ENCODE assay signal across 35 cellular contexts in genomic region chr5:156634301-156634700, GRCh38.
DNase-seq lines count a peak whose midpoint lies in the region; ATAC-seq, FAIRE-seq and TF ChIP-seq lines count a peak whose summit lies in the region.
"Had no signal": no experiment of that assay in that cellular context is flagged by ENCODE, and none has a peak within 500 bp of the region (broad histone marks: within the 10 kb centered on the region; RNA-seq: fewer than 3 reads in every experiment).

No MANE protein-coding gene starts in this region.

- ATAC-seq in HepG2 (no peak), right lobe of liver (no peak), A549 (no peak), IMR-90 (ENCODE audit: low read depth) (no peak)
- ATAC-seq in activated naive CD4-positive, alpha-beta T cell treated with anti-CD3 and anti-CD28 coated beads, Interleukin-2, amount 50 U/mL, for 72 hours, result no peak
- ATAC-seq: CD8-positive, alpha-beta T cell had no signal

- H3K4me2 ChIP-seq in HepG2 (ENCODE audit: low read depth, low read length) (no peak overlapping the region), A549 (no peak overlapping the region), IMR-90 (ENCODE audit: low read depth, low read length) (no peak overlapping the region), H1 (ENCODE audit: insufficient read depth in 1 of 2, low read depth in 2 of 2, low read length in 2 of 2) (no peak overlapping the region)
- H3K4me2 ChIP-seq: BLaER1; BLaER1 treated with 17β-estradiol and CSF1 and Interleukin-3, amounts not matched to agents 10 nM and 100 nM had no signal

- no peak overlapping the region for H4K91ac ChIP-seq in IMR-90 (ENCODE audit: insufficient read depth, low read depth, low read length)
- no peak overlapping the region for H4K91ac ChIP-seq in H1 (replicated peaks; ENCODE audit: insufficient read length, low read length)

- H3K79me1 ChIP-seq in IMR-90 (ENCODE audit: low read depth in 1 of 2, low read length in 2 of 2) (no peaks in the 10 kb centered on the region), H1 (ENCODE audit: low read depth, low read length) (no peaks in the 10 kb centered on the region)

- no peak overlapping the region for H2BK12ac ChIP-seq in H1 (ENCODE audit: low read depth, low read length)

- H3K9me1 ChIP-seq in IMR-90 (ENCODE audit: insufficient read depth, low read length), result no peaks in the 10 kb centered on the region; the same call in 1 of the 2 replicates

- H3K9ac ChIP-seq in HepG2 (ENCODE audit: insufficient read depth, low read depth, low read length) (no peak overlapping the region), IMR-90 (ENCODE audit: low read depth, low read length) (no peak overlapping the region), H1 (replicated peaks in 1 of 4; ENCODE audit: extremely low read depth in 1 of 4, low read depth in 3 of 4, low read length in 3 of 4) (no peak overlapping the region)
- H3K9ac ChIP-seq: BLaER1; BLaER1 treated with 17β-estradiol and CSF1 and Interleukin-3, amounts not matched to agents 10 nM and 100 nM had no signal

- H3K14ac ChIP-seq in IMR-90 (replicated peaks; ENCODE audit: low read depth, low read length) (no peak overlapping the region), H1 (ENCODE audit: insufficient read length) (no peak overlapping the region)

- dilution Hi-C loops in IMR-90 (cut with HindIII; ENCODE audit: low sequenced_read_pairs, unreplicated experiment), result no loop called here

- no peak overlapping the region for H3K27ac Mint-ChIP-seq in activated naive CD4-positive, alpha-beta T cell treated with anti-CD3 and anti-CD28 coated beads, Interleukin-2, amount 50 U/mL, for 72 hours
- H3K27ac Mint-ChIP-seq: B cell; CD14-positive monocyte; CD4-positive, alpha-beta memory T cell; CD4-positive, alpha-beta T cell; CD4-positive, CD25-positive, alpha-beta regulatory T cell; CD8-positive, alpha-beta T cell had no signal

- in situ Hi-C loops in HepG2 (cut with HindIII; ENCODE audit: extremely low pct_ligation_motif_present, low pct_unique_long_range_greater_than_20kb), result no loop called here
- in situ Hi-C loops in IMR-90 (cut with MboI; ENCODE audit: low sequenced_read_pairs), result no loop called here

- TF ChIP-seq POLR2A in HepG2 (IDR thresholded peaks at IDR 0.05; ENCODE audit: insufficient read depth in 1 of 2, low read depth in 2 of 2, low read length in 2 of 2) (no peak), right lobe of liver (IDR thresholded peaks at IDR 0.05) (no peak), A549 (IDR thresholded peaks at IDR 0.05; ENCODE audit: low read length) (no peak), IMR-90 (IDR thresholded peaks at IDR 0.05; ENCODE audit: low read depth, low read length) (no peak), H1 (IDR thresholded peaks at IDR 0.05; ENCODE audit: control extremely low read depth in 1 of 2, low read depth in 2 of 2, low read length in 2 of 2) (no peak)

- H3K4ac ChIP-seq in IMR-90 (ENCODE audit: low read depth, low read length) (no peak overlapping the region), H1 (replicated peaks; ENCODE audit: insufficient read length, low read depth, low read length) (no peak overlapping the region)

- CTCF ChIA-PET in HepG2 (lab: Yijun Ruan, JAX; ENCODE audit: low intra/inter-chr PET ratio, low total read pairs) (no interaction called here), A549 (lab: Yijun Ruan, JAX) (no interaction called here), IMR-90 (lab: Yijun Ruan, JAX) (no interaction called here), H1 (lab: Charles Lee; ENCODE audit: partially characterized antibody) (interaction anchor here (1.4 kb wide), 1 partner anchor 13 kb away, joined by 3 read pairs; no protein-coding TSS in a partner anchor)

- FAIRE-seq in HepG2 (lab: Jason Lieb, UNC), result no peak
- FAIRE-seq in A549 (lab: Jason Lieb, UNC), result no peak
- no peak for FAIRE-seq in H1 (lab: Jason Lieb, UNC)
- FAIRE-seq: A204.1, D721Med had no signal

- H3K9me3 ChIP-seq in HepG2 (ENCODE audit: low read length), result no peaks in the 10 kb centered on the region
- no peaks in the 10 kb centered on the region for H3K9me3 ChIP-seq in right lobe of liver
- no peaks in the 10 kb centered on the region for H3K9me3 ChIP-seq in A549
- no peaks in the 10 kb centered on the region for H3K9me3 ChIP-seq in IMR-90 (ENCODE audit: control insufficient read depth, insufficient read depth, low read length)
- no peaks in the 10 kb centered on the region for H3K9me3 ChIP-seq in H1 (ENCODE audit: insufficient read depth in 2 of 2, low read depth in 1 of 2, low read length in 1 of 2)
- H3K9me3 ChIP-seq: BE2C; BLaER1; BLaER1 treated with 17β-estradiol and CSF1 and Interleukin-3, amounts not matched to agents 10 nM and 100 nM; Caco-2 had no signal

- H3K4me3 ChIP-seq in HepG2 (replicated peaks in 1 of 3; ENCODE audit: insufficient read depth in 1 of 3, low read depth in 2 of 3, low read length in 3 of 3) (no peak overlapping the region), right lobe of liver (no peak overlapping the region), A549 (no peak overlapping the region), IMR-90 (ENCODE audit: insufficient read depth, low read depth, low read length) (no peak overlapping the region), H1 (ENCODE audit: extremely low read depth in 1 of 4, insufficient read depth in 2 of 4, low read depth in 3 of 4, low read length in 4 of 4) (no peak overlapping the region)
- H3K4me3 ChIP-seq: BLaER1; BLaER1 treated with 17β-estradiol and CSF1 and Interleukin-3, amounts not matched to agents 10 nM and 100 nM had no signal

- H3K27ac ChIP-seq in HepG2 (ENCODE audit: extremely low read length, insufficient read depth, low read length) (no peak overlapping the region), right lobe of liver (no peak overlapping the region), A549 (no peak overlapping the region), IMR-90 (ENCODE audit: insufficient read depth, low read length) (no peak overlapping the region), H1 (ENCODE audit: low read depth, low read length) (no peak overlapping the region)
- H3K27ac ChIP-seq: 22Rv1; BLaER1; BLaER1 treated with 17β-estradiol and CSF1 and Interleukin-3, amounts not matched to agents 10 nM and 100 nM; C4-2B had no signal

- H4K8ac ChIP-seq in IMR-90 (ENCODE audit: low read depth in 2 of 2, low read length in 2 of 2) (no peak overlapping the region), H1 (ENCODE audit: extremely low read depth, insufficient read depth, low read length) (no peak overlapping the region)

- TF ChIP-seq RAD21 in HepG2 (CRISPR knock-in tag; IDR thresholded peaks at IDR 0.05), result no peak
- no peak for TF ChIP-seq RAD21 in A549 (conservative IDR thresholded peaks at IDR 0.05 in 1 of 2, IDR thresholded peaks at IDR 0.05 in 1 of 2)
- no peak for TF ChIP-seq RAD21 in IMR-90 (IDR thresholded peaks at IDR 0.05; ENCODE audit: low read length)
- TF ChIP-seq RAD21 in H1 (IDR thresholded peaks at IDR 0.05 in 1 of 2, conservative IDR thresholded peaks at IDR 0.05 in 1 of 2; ENCODE audit: low read depth in 2 of 2, low read length in 2 of 2), result no peak

- no peaks in the 10 kb centered on the region for H3K4me1 ChIP-seq in HepG2 (ENCODE audit: insufficient read depth, low read length)
- H3K4me1 ChIP-seq in right lobe of liver, result no peaks in the 10 kb centered on the region
- no peaks in the 10 kb centered on the region for H3K4me1 ChIP-seq in A549
- H3K4me1 ChIP-seq in IMR-90 (ENCODE audit: control insufficient read depth, insufficient read depth, low read length), result no peaks in the 10 kb centered on the region
- no peaks in the 10 kb centered on the region for H3K4me1 ChIP-seq in H1 (replicated peaks in 1 of 4; ENCODE audit: control insufficient read depth in 3 of 4, insufficient read depth in 4 of 4, low read length in 3 of 4)
- H3K4me1 ChIP-seq: BE2C; BLaER1; BLaER1 treated with 17β-estradiol and CSF1 and Interleukin-3, amounts not matched to agents 10 nM and 100 nM; Caco-2 had no signal

- TF ChIP-seq EP300 in HepG2 (IDR thresholded peaks at IDR 0.05; ENCODE audit: low read depth in 2 of 2, low read length in 2 of 2) (no peak), HepG2 (CRISPR knock-in tag; IDR thresholded peaks at IDR 0.05; ENCODE audit: borderline replicate concordance) (no peak), A549 (IDR thresholded peaks at IDR 0.05) (no peak), H1 (IDR thresholded peaks at IDR 0.05; ENCODE audit: borderline replicate concordance in 1 of 2, low read depth in 2 of 2, low read length in 2 of 2) (no peak)

- 0% methylated on average over 2 of the region's 2 CpGs for WGBS in HepG2 (ENCODE audit: low lambda C conversion rate)
- whole genome bisulfite sequencing in right lobe of liver (ENCODE audit: insufficient coverage, low coverage, low lambda C conversion rate, missing lambda C conversion rate), result 82% methylated on average over 2 of the region's 2 CpGs
- WGBS in A549 (ENCODE audit: missing lambda C conversion rate), result 83% methylated on average over 2 of the region's 2 CpGs
- WGBS in IMR-90 (ENCODE audit: extremely low coverage in 2 of 2, insufficient read length in 1 of 2), 2 experiments, result no CpG with 5 or more reads among the region's 2 CpGs
- 92% methylated on average over 2 of the region's 2 CpGs; no CpG with 5 or more reads in 1 of the 2 experiments for WGBS in H1 (ENCODE audit: extremely low coverage in 1 of 2, insufficient coverage in 1 of 2, insufficient read length in 1 of 2, insufficient replicate concordance in 2 of 2, low coverage in 1 of 2, low lambda C conversion rate in 2 of 2, missing lambda C conversion rate in 1 of 2), 2 experiments

- POLR2A ChIA-PET in HepG2 (lab: Yijun Ruan, JAX), result no interaction called here
- POLR2A ChIA-PET in A549 (lab: Yijun Ruan, JAX), result no interaction called here
- POLR2A ChIA-PET in IMR-90 (lab: Charles Lee; ENCODE audit: unreplicated experiment), result no interaction called here
- POLR2A ChIA-PET in H1 (lab: Charles Lee; ENCODE audit: partially characterized antibody), result no interaction called here

- H2AK9ac ChIP-seq in IMR-90 (replicated peaks; ENCODE audit: low read depth, low read length, poor library complexity), result no peak overlapping the region

- H3K27me3 ChIP-seq in HepG2 (ENCODE audit: control insufficient read depth in 1 of 2, insufficient read depth in 2 of 2, low read length in 2 of 2) (no peaks in the 10 kb centered on the region), right lobe of liver (no peaks in the 10 kb centered on the region), IMR-90 (ENCODE audit: control insufficient read depth, insufficient read depth, low read length) (no peaks in the 10 kb centered on the region), H1 (replicated peaks in 1 of 4; ENCODE audit: control insufficient read depth in 3 of 4, extremely low read depth in 1 of 4, insufficient read depth in 3 of 4, low read length in 3 of 4) (no peaks in the 10 kb centered on the region)
- H3K27me3 ChIP-seq: BE2C; BLaER1; BLaER1 treated with 17β-estradiol and CSF1 and Interleukin-3, amounts not matched to agents 10 nM and 100 nM had no signal

- no peak overlapping the region for H3K23ac ChIP-seq in IMR-90 (ENCODE audit: low read depth, low read length)
- no peak overlapping the region for H3K23ac ChIP-seq in H1 (ENCODE audit: insufficient read length)

- no peaks in the 10 kb centered on the region for H3K23me2 ChIP-seq in H1 (ENCODE audit: low read depth, low read length)

- H4K20me1 ChIP-seq in HepG2 (ENCODE audit: insufficient read depth, low read length) (no peaks in the 10 kb centered on the region), IMR-90 (ENCODE audit: insufficient read depth, low read length) (no peaks in the 10 kb centered on the region), H1 (replicated peaks in 1 of 2; ENCODE audit: control insufficient read depth in 1 of 2, insufficient read depth in 2 of 2, low read length in 2 of 2) (no peaks in the 10 kb centered on the region)
- H4K20me1 ChIP-seq: BLaER1; BLaER1 treated with 17β-estradiol and CSF1 and Interleukin-3, amounts not matched to agents 10 nM and 100 nM had no signal

- no peak overlapping the region for H2BK5ac ChIP-seq in IMR-90 (ENCODE audit: low read depth, low read length, poor library complexity, severe bottlenecking)
- H2BK5ac ChIP-seq in H1 (ENCODE audit: low read depth, low read length), result no peak overlapping the region

- H2AFZ ChIP-seq in HepG2 (ENCODE audit: low read length) (no peak overlapping the region), IMR-90 (replicated peaks; ENCODE audit: low read length, poor library complexity) (no peak overlapping the region), H1 (ENCODE audit: low read length) (no peak overlapping the region)

- BruUV-seq in HepG2 (replicated peaks; lab: Mats Ljungman, UMichigan) (no TSS peak), IMR-90 (replicated peaks; lab: Mats Ljungman, UMichigan) (no TSS peak)

- H2BK120ac ChIP-seq in IMR-90 (ENCODE audit: low read depth, low read length), result no peak overlapping the region
- H2BK120ac ChIP-seq in H1 (replicated peaks; ENCODE audit: low read depth, low read length), result no peak overlapping the region

- intact Hi-C loops in HepG2 (cut with micrococcal nuclease; ENCODE audit: unreplicated experiment) (no loop called here), right lobe of liver (cut with DNase I) (no loop called here), IMR-90 (cut with micrococcal nuclease) (no loop called here)

- H2BK15ac ChIP-seq in IMR-90 (ENCODE audit: low read depth, low read length) (no peak overlapping the region), H1 (ENCODE audit: low read length) (no peak overlapping the region)

- H4K5ac ChIP-seq in IMR-90 (ENCODE audit: low read depth, low read length), result no peak overlapping the region
- H4K5ac ChIP-seq in H1 (ENCODE audit: insufficient read length, low read depth, low read length), result no peak overlapping the region

- H3K9me3 Mint-ChIP-seq in activated naive CD4-positive, alpha-beta T cell treated with anti-CD3 and anti-CD28 coated beads, Interleukin-2, amount 50 U/mL, for 72 hours, result no peaks in the 10 kb centered on the region
- H3K9me3 Mint-ChIP-seq: CD4-positive, alpha-beta T cell; CD8-positive, alpha-beta memory T cell; CD8-positive, alpha-beta T cell had no signal

- H3K56ac ChIP-seq in IMR-90 (ENCODE audit: extremely low read depth, insufficient read depth, low read length), result no peak overlapping the region
- no peak overlapping the region for H3K56ac ChIP-seq in H1 (replicated peaks; ENCODE audit: insufficient read length, low read depth, low read length)

- no peaks in the 10 kb centered on the region for H3K79me2 ChIP-seq in HepG2 (ENCODE audit: insufficient read depth, low read length)
- H3K79me2 ChIP-seq in H1 (ENCODE audit: control insufficient read depth in 1 of 2, insufficient read depth in 2 of 2, low read length in 2 of 2), result no peaks in the 10 kb centered on the region

- TF ChIP-seq CTCF in HepG2 (CRISPR knock-in tag; IDR thresholded peaks at IDR 0.05), result no peak
- no peak for TF ChIP-seq CTCF in right lobe of liver (IDR thresholded peaks at IDR 0.05)
- TF ChIP-seq CTCF in A549 (IDR thresholded peaks at IDR 0.05), result no peak
- no peak for TF ChIP-seq CTCF in IMR-90 (conservative IDR thresholded peaks at IDR 0.05; ENCODE audit: low read depth, low read length)
- no peak for TF ChIP-seq CTCF in H1 (IDR thresholded peaks at IDR 0.05; ENCODE audit: control extremely low read depth in 1 of 3, insufficient read depth in 1 of 3, low read depth in 1 of 3, low read length in 3 of 3)

- H3K36me3 ChIP-seq in HepG2 (replicated peaks in 1 of 2; ENCODE audit: control insufficient read depth in 1 of 2, insufficient read depth in 2 of 2, low read length in 2 of 2), result no peaks in the 10 kb centered on the region
- H3K36me3 ChIP-seq in right lobe of liver, result no peaks in the 10 kb centered on the region
- peaks cover 5% of the 10 kb centered on the region for H3K36me3 ChIP-seq in IMR-90 (ENCODE audit: control insufficient read depth, insufficient read depth, low read length)
- no peaks in the 10 kb centered on the region for H3K36me3 ChIP-seq in H1 (ENCODE audit: control insufficient read depth in 2 of 4, insufficient read depth in 4 of 4, low read length in 3 of 4)
- H3K36me3 ChIP-seq: BE2C; BLaER1; BLaER1 treated with 17β-estradiol and CSF1 and Interleukin-3, amounts not matched to agents 10 nM and 100 nM had no signal

- H2BK20ac ChIP-seq in IMR-90 (ENCODE audit: low read depth, low read length), result no peak overlapping the region
- H2BK20ac ChIP-seq in H1 (ENCODE audit: low read length), result no peak overlapping the region

- H3K36me3 Mint-ChIP-seq in activated naive CD4-positive, alpha-beta T cell treated with anti-CD3 and anti-CD28 coated beads, Interleukin-2, amount 50 U/mL, for 72 hours, result no peaks in the 10 kb centered on the region
- H3K36me3 Mint-ChIP-seq: CD14-positive monocyte; CD4-positive, alpha-beta memory T cell; CD4-positive, CD25-positive, alpha-beta regulatory T cell; CD8-positive, alpha-beta memory T cell; CD8-positive, alpha-beta T cell had no signal

- DNase-seq in HepG2 (ENCODE audit: low spot score) (no peak), right lobe of liver (no peak), A549 (ENCODE audit: low read depth in 1 of 2, low spot score in 1 of 2) (no peak), IMR-90 (no peak), H1 (ENCODE audit: low read depth in 1 of 2, low spot score in 2 of 2) (no peak), foreskin melanocyte (no peak), NOMO-1 treated with dmso at 0.1 percent for 144 hours (lab: John Stamatoyannopoulos, UW; ENCODE audit: unreplicated experiment) (no peak)
- no peak for DNase-seq in activated naive CD4-positive, alpha-beta T cell treated with anti-CD3 and anti-CD28 coated beads, Interleukin-2, amount 50 U/mL, for 72 hours (ENCODE audit: low spot score in 2 of 2)
- DNase-seq: 8988T; ACHN; AML-193; BE2C; C1 segment of cervical spinal cord; Caco-2; Calu3; CD4-positive, alpha-beta memory T cell; CD4-positive, alpha-beta T cell; CD4-positive, CD25-positive, alpha-beta regulatory T cell; CD8-positive, alpha-beta memory T cell; CD8-positive, alpha-beta T cell; COR-L47; DMS 273 treated with DMSO at 0.1 percent for 48 hours; DMS153; DMS53; DMS79; DND-41; EL had no signal

- no peak overlapping the region for H3K18ac ChIP-seq in IMR-90 (ENCODE audit: low read depth, low read length)
- H3K18ac ChIP-seq in H1 (ENCODE audit: extremely low read depth, low read length), result no peak overlapping the region

- H2AK5ac ChIP-seq in IMR-90 (ENCODE audit: low read depth, low read length) (no peak overlapping the region), H1 (ENCODE audit: low read depth, low read length) (no peak overlapping the region)
